8 cellular contexts compared by ENCODE assay signal in genomic region chr7:64313740-64314491, GRCh38. TPM values are rescaled to one million over a fixed set of nuclear protein-coding genes. Genes with fewer than 3 reads are reported as not detected.
A peak's percentile ranks its signal among the peaks of the same experiment; 100 is the strongest.
DNase-seq lines count a peak whose midpoint lies in the region; ATAC-seq and TF ChIP-seq lines count a peak whose summit lies in the region.

Gene ZNF736, plus strand, starts transcription at chr7:64313961. Its CDS starts 190 bp downstream, at chr7:64314151.

- peaks cover 37% of the 10 kb centered on the region for H3K36me3 Mint-ChIP-seq in activated naive CD8-positive, alpha-beta T cell treated with anti-CD3 and anti-CD28 coated beads, Interleukin-2, amount 10 ng/mL, durations not matched to agents 7 days and 5 days

- H3K4me1 Mint-ChIP-seq in activated naive CD8-positive, alpha-beta T cell treated with anti-CD3 and anti-CD28 coated beads, Interleukin-2, amount 10 ng/mL, durations not matched to agents 7 days and 5 days, result peaks cover 18% of the 10 kb centered on the region

- TF ChIP-seq CTCF in GM10248 (IDR thresholded peaks at IDR 0.05; ENCODE audit: control extremely low read depth, extremely low read depth, low read depth, missing control alignments), result no peak

- CTCF ChIA-PET in GM10248 (lab: Yijun Ruan, JAX), result interaction anchor here (1.4 kb wide), 1 partner anchor 11 kb away, joined by 3 read pairs; no protein-coding TSS in a partner anchor

- POLR2A ChIA-PET in GM10248 (lab: Yijun Ruan, JAX), result interaction anchor here (1.3 kb wide), 1 partner anchor 352 kb away, joined by 4 read pairs; the partner anchor contains the start of gene ZNF107
- POLR2A ChIA-PET in activated naive CD8-positive, alpha-beta T cell treated with anti-CD3 and anti-CD28 coated beads, Interleukin-2, amount 10 ng/mL, durations not matched to agents 7 days and 5 days (lab: Charles Lee), result interaction anchor here (0.5 to 3.1 kb wide), 12 partner anchors 14 to 1714 kb away, joined by 3 to 19 read pairs (median 4); partner anchors contain the start of genes ERV3-1, ZNF107, ZNF138 and ZNF273

- ATAC-seq in HG02610 (IDR thresholded peaks at IDR 0.05; ENCODE audit: unreplicated experiment), result peak; percentile 100
- peak; percentile 100 for ATAC-seq in activated naive CD8-positive, alpha-beta T cell treated with anti-CD3 and anti-CD28 coated beads, Interleukin-2, amount 10 ng/mL, durations not matched to agents 7 days and 5 days (ENCODE audit: low read depth)
- peak; percentile 100 for ATAC-seq in Right ventricle myocardium superior (ENCODE audit: poor library complexity)
- peak; percentile 100 for ATAC-seq in sciatic nerve

- intact Hi-C loops in Right ventricle myocardium superior (cut with DNase I), result no loop called here
- intact Hi-C loops in sciatic nerve (cut with DNase I), result no loop called here

- peaks cover 11% of the 10 kb centered on the region for H3K9me3 Mint-ChIP-seq in activated naive CD8-positive, alpha-beta T cell treated with anti-CD3 and anti-CD28 coated beads, Interleukin-2, amount 10 ng/mL, durations not matched to agents 7 days and 5 days

- H3K27ac Mint-ChIP-seq in activated naive CD8-positive, alpha-beta T cell treated with anti-CD3 and anti-CD28 coated beads, Interleukin-2, amount 10 ng/mL, durations not matched to agents 7 days and 5 days, result peak within 1 kb of the TSS; percentile 100

- DNase-seq in GM10248 (ENCODE audit: extremely low spot score), result peak; percentile 90
- DNase-seq in NCI-H1105 (lab: John Stamatoyannopoulos, UW), result peak; percentile 93
- peak; percentile 76 to 92 for DNase-seq in SW 1271 (lab: John Stamatoyannopoulos, UW)
- DNase-seq in activated naive CD8-positive, alpha-beta T cell treated with anti-CD3 and anti-CD28 coated beads, Interleukin-2, amount 10 ng/mL, durations not matched to agents 7 days and 5 days, result peak; percentile 80
- DNase-seq in Right ventricle myocardium superior, result peak; percentile 93
- peak; percentile 92 for DNase-seq in sciatic nerve (ENCODE audit: low spot score)
- no peak for DNase-seq in islet precursor cell

- peak within 1 kb of the TSS; percentile 99 for H3K4me3 Mint-ChIP-seq in activated naive CD8-positive, alpha-beta T cell treated with anti-CD3 and anti-CD28 coated beads, Interleukin-2, amount 10 ng/mL, durations not matched to agents 7 days and 5 days

- no peaks in the 10 kb centered on the region for H3K27me3 Mint-ChIP-seq in activated naive CD8-positive, alpha-beta T cell treated with anti-CD3 and anti-CD28 coated beads, Interleukin-2, amount 10 ng/mL, durations not matched to agents 7 days and 5 days

RNA-seq across cellular contexts. Expression of gene ZNF736, which starts in this region (rescaled TPM):
- 10 to 100 TPM; 38.9 to 39.6 TPM for total RNA-seq in activated naive CD8-positive, alpha-beta T cell treated with anti-CD3 and anti-CD28 coated beads, Interleukin-2, amount 10 ng/mL, durations not matched to agents 7 days and 5 days
- 3.8 TPM for total RNA-seq in Right ventricle myocardium superior
- total RNA-seq in sciatic nerve, result 22.1 TPM
